ENCODE assay signal across 1 cellular context in genomic region chr12:95440401-95440800, GRCh38.
TF ChIP-seq lines count a peak whose summit lies in the region.

No MANE protein-coding gene starts in this region.

TF ChIP-seq in K562, 482 proteins besides CTCF, POLR2A, EP300 and RAD21 (continued from another document):
- TF ChIP-seq ZNF41 (CRISPR knock-in tag; conservative IDR thresholded peaks at IDR 0.05): no peak
- no peak for TF ChIP-seq ZNF583 (CRISPR knock-in tag; IDR thresholded peaks at IDR 0.05)
